Comparison of ENCODE assay signal across 19 cellular contexts in genomic region chr1:37593726-37594125, GRCh38. TPM values are rescaled to one million over a fixed set of nuclear protein-coding genes. Genes with fewer than 3 reads are reported as not detected.
A peak's percentile ranks its signal among the peaks of the same experiment; 100 is the strongest.
DNase-seq lines count a peak whose midpoint lies in the region; ATAC-seq and TF ChIP-seq lines count a peak whose summit lies in the region.
"Had no signal": no experiment of that assay in that cellular context is flagged by ENCODE, and none has a peak within 500 bp of the region (broad histone marks: within the 10 kb centered on the region; RNA-seq: fewer than 3 reads in every experiment).

No MANE protein-coding gene starts in this region.

- peaks cover 3% of the 10 kb centered on the region for H3K27me3 Mint-ChIP-seq in activated CD4-positive, alpha-beta memory T cell treated with anti-CD3 and anti-CD28 coated beads, Interleukin-2, amount 10 ng/mL, durations not matched to agents 7 days and 5 days
- H3K27me3 Mint-ChIP-seq in naive thymus-derived CD4-positive, alpha-beta T cell: peaks cover 0 to 6% (median 0%) of the 10 kb centered on the region in 5 donors
- H3K27me3 Mint-ChIP-seq: central memory CD8-positive, alpha-beta T cell had no signal

- H3K4me3 ChIP-seq in SK-N-SH (ENCODE audit: low read depth in 2 of 2, low read length in 1 of 2) (peak overlapping the region in 1 of 2 experiments; percentile 12; a peak in 1 of 4 replicates), HEK293 (ENCODE audit: low read depth, low read length) (no peak overlapping the region), tibial artery (no peak overlapping the region)
- no peak overlapping the region for H3K4me3 ChIP-seq in naive thymus-derived CD4-positive, alpha-beta T cell (ENCODE audit: low read length)
- H3K4me3 ChIP-seq: SJCRH30 had no signal

- CTCF ChIA-PET in SK-N-SH (lab: Yijun Ruan, JAX): interaction anchor here (0.8 to 1.3 kb wide), 4 partner anchors 9 to 89 kb away, joined by 3 read pairs; no protein-coding TSS in a partner anchor
- CTCF ChIA-PET in HEK293 (lab: Yijun Ruan, JAX): interaction anchor here (1.8 kb wide), 1 partner anchor 10 kb away, joined by 7 read pairs; no protein-coding TSS in a partner anchor
- CTCF ChIA-PET in activated CD4-positive, alpha-beta memory T cell treated with anti-CD3 and anti-CD28 coated beads, Interleukin-2, amount 10 ng/mL, durations not matched to agents 7 days and 5 days (lab: Charles Lee): interaction anchor here (1.0 to 1.1 kb wide), 3 partner anchors 9 to 21 kb away, joined by 3 to 6 read pairs (median 3); no protein-coding TSS in a partner anchor
- CTCF ChIA-PET in naive thymus-derived CD4-positive, alpha-beta T cell (lab: Charles Lee): no interaction called here

- peaks cover 47% of the 10 kb centered on the region for H3K79me2 ChIP-seq in SK-N-SH (ENCODE audit: insufficient read depth)

- DNase-seq in SK-N-SH: no peak
- DNase-seq in activated CD4-positive, alpha-beta memory T cell treated with anti-CD3 and anti-CD28 coated beads, Interleukin-2, amount 10 ng/mL, durations not matched to agents 7 days and 5 days: no peak
- DNase-seq in naive thymus-derived CD4-positive, alpha-beta T cell: no peak
- no peak for DNase-seq in tibial artery
- DNase-seq: activated effector memory CD4-positive, alpha-beta T cell treated with anti-CD3 and anti-CD28 coated beads, Interleukin-2, amount 50 U/mL, for 16 hours; DMS 273 treated with DMSO at 0.1 percent for 48 hours; heart left ventricle; NCI-H1694 treated with DMSO at 0.1 percent for 48 hours; NCI-H69; SJCRH30; spleen; WERI-Rb-1 had no signal

- no peaks in the 10 kb centered on the region for H3K9me2 ChIP-seq in SK-N-SH

- H2AFZ ChIP-seq in SK-N-SH (ENCODE audit: low read depth): no peak overlapping the region

- peaks cover 46% of the 10 kb centered on the region for H3K4me1 Mint-ChIP-seq in activated CD4-positive, alpha-beta memory T cell treated with anti-CD3 and anti-CD28 coated beads, Interleukin-2, amount 10 ng/mL, durations not matched to agents 7 days and 5 days
- peaks cover 17 to 43% (median 35%) of the 10 kb centered on the region in 7 donors for H3K4me1 Mint-ChIP-seq in naive thymus-derived CD4-positive, alpha-beta T cell

- peaks cover 10 to 20% of the 10 kb centered on the region in 2 experiments; a peak in 3 of 4 replicates for H3K4me1 ChIP-seq in SK-N-SH (ENCODE audit: control insufficient read depth in 1 of 2, insufficient read depth in 2 of 2, low read depth in 1 of 2, low read length in 1 of 2)
- peaks cover 5% of the 10 kb centered on the region; the same call in 1 of the 2 replicates for H3K4me1 ChIP-seq in HEK293 (ENCODE audit: control insufficient read depth, insufficient read depth, low read length)
- peaks cover 12 to 22% of the 10 kb centered on the region in 2 donors for H3K4me1 ChIP-seq in naive thymus-derived CD4-positive, alpha-beta T cell (ENCODE audit: control insufficient read depth in 2 of 2, insufficient read depth in 2 of 2, low read length in 2 of 2)
- H3K4me1 ChIP-seq in tibial artery: peaks cover 0 to 28% (median 24%) of the 10 kb centered on the region in 4 donors

- no peaks in the 10 kb centered on the region for H3F3A ChIP-seq in SK-N-SH (replicated peaks; ENCODE audit: insufficient read depth)

- no peak overlapping the region for H3K27ac Mint-ChIP-seq in activated CD4-positive, alpha-beta memory T cell treated with anti-CD3 and anti-CD28 coated beads, Interleukin-2, amount 10 ng/mL, durations not matched to agents 7 days and 5 days
- peak overlapping the region in 1 of 9 donors; percentile 29 for H3K27ac Mint-ChIP-seq in naive thymus-derived CD4-positive, alpha-beta T cell

- no peaks in the 10 kb centered on the region for H3K9me3 Mint-ChIP-seq in activated CD4-positive, alpha-beta memory T cell treated with anti-CD3 and anti-CD28 coated beads, Interleukin-2, amount 10 ng/mL, durations not matched to agents 7 days and 5 days
- H3K9me3 Mint-ChIP-seq in naive thymus-derived CD4-positive, alpha-beta T cell: no peaks in the 10 kb centered on the region
- H3K9me3 Mint-ChIP-seq: central memory CD8-positive, alpha-beta T cell had no signal

- no peaks in the 10 kb centered on the region for H3K9me3 ChIP-seq in SK-N-SH
- H3K9me3 ChIP-seq in HEK293 (ENCODE audit: control insufficient read depth, insufficient read depth, low read depth, low read length): no peaks in the 10 kb centered on the region
- H3K9me3 ChIP-seq in naive thymus-derived CD4-positive, alpha-beta T cell (ENCODE audit: control insufficient read depth in 2 of 3, low read length in 3 of 3): no peaks in the 10 kb centered on the region
- no peaks in the 10 kb centered on the region for H3K9me3 ChIP-seq in tibial artery
- H3K9me3 ChIP-seq: heart left ventricle, SJCRH30, spleen had no signal

- POLR2A ChIA-PET in SK-N-SH (lab: Yijun Ruan, JAX): interaction anchor here (0.8 kb wide), 1 partner anchor 9 kb away, joined by 3 read pairs; no protein-coding TSS in a partner anchor
- POLR2A ChIA-PET in HEK293 (lab: Yijun Ruan, JAX): interaction anchor here (1.6 kb wide), 1 partner anchor 89 kb away, joined by 3 read pairs; no protein-coding TSS in a partner anchor
- POLR2A ChIA-PET in activated CD4-positive, alpha-beta memory T cell treated with anti-CD3 and anti-CD28 coated beads, Interleukin-2, amount 10 ng/mL, durations not matched to agents 7 days and 5 days (lab: Charles Lee): interaction anchor here (0.8 to 3.1 kb wide), 4 partner anchors 19 to 117 kb away, joined by 3 to 10 read pairs (median 3); no protein-coding TSS in a partner anchor
- POLR2A ChIA-PET in naive thymus-derived CD4-positive, alpha-beta T cell (lab: Charles Lee): interaction anchor here (0.6 to 1.0 kb wide), 3 partner anchors 24 to 214 kb away, joined by 3 to 4 read pairs (median 3); partner anchors contain the start of genes C1orf122 and YRDC

- peaks cover 37% of the 10 kb centered on the region for H3K36me3 Mint-ChIP-seq in activated CD4-positive, alpha-beta memory T cell treated with anti-CD3 and anti-CD28 coated beads, Interleukin-2, amount 10 ng/mL, durations not matched to agents 7 days and 5 days (ENCODE audit: low read depth)
- H3K36me3 Mint-ChIP-seq in naive thymus-derived CD4-positive, alpha-beta T cell: peaks cover 4 to 18% (median 9%) of the 10 kb centered on the region in 5 donors

- no peak overlapping the region for H3K9ac ChIP-seq in SK-N-SH

- intact Hi-C loops in naive thymus-derived CD4-positive, alpha-beta T cell (cut with micrococcal nuclease): loop anchor here (2.0 to 10.0 kb wide), 3 partner anchors 79 to 1129 kb away; partner anchors contain the start of genes MEAF6 (in 1 of the 2) and MRPS15 (in 1 of the 2)
- intact Hi-C loops in tibial artery (cut with DNase I; ENCODE audit: low total_unique reads): loop anchor here (2.0 to 10.0 kb wide), 2 partner anchors 79 to 97 kb away; partner anchors contain the start of gene MEAF6

- H3K4me2 ChIP-seq in SK-N-SH: peak overlapping the region; percentile 99

- no peak for TF ChIP-seq EP300 in SK-N-SH (IDR thresholded peaks at IDR 0.05; ENCODE audit: borderline replicate concordance in 1 of 2, low read depth in 1 of 2, low read length in 1 of 2)

- H3K27ac ChIP-seq in SK-N-SH (ENCODE audit: low read depth in 2 of 2, low read length in 1 of 2) (no peak overlapping the region), HEK293 (ENCODE audit: extremely low read depth, low read depth, low read length) (no peak overlapping the region), tibial artery (no peak overlapping the region)
- H3K27ac ChIP-seq in naive thymus-derived CD4-positive, alpha-beta T cell (ENCODE audit: low read depth, low read length): no peak overlapping the region
- H3K27ac ChIP-seq: 22Rv1, heart left ventricle, SJCRH30, WERI-Rb-1 had no signal

- H3K4me3 Mint-ChIP-seq in activated CD4-positive, alpha-beta memory T cell treated with anti-CD3 and anti-CD28 coated beads, Interleukin-2, amount 10 ng/mL, durations not matched to agents 7 days and 5 days: peak overlapping the region; percentile 3
- peak overlapping the region in 9 of 10 donors; percentile 12 to 99 (median 34) for H3K4me3 Mint-ChIP-seq in naive thymus-derived CD4-positive, alpha-beta T cell
- H3K4me3 Mint-ChIP-seq: central memory CD8-positive, alpha-beta T cell had no signal

- no peak for ATAC-seq in SK-N-SH treated with all-trans-retinoic acid at 6 μM for 48 hours
- no peak for ATAC-seq in naive thymus-derived CD4-positive, alpha-beta T cell
- no peak for ATAC-seq in GM21447 (IDR thresholded peaks at IDR 0.05; ENCODE audit: unreplicated experiment)
- ATAC-seq in GM18867 (IDR thresholded peaks at IDR 0.05; ENCODE audit: unreplicated experiment): no peak
- ATAC-seq: heart left ventricle had no signal

- H3K27me3 ChIP-seq in SK-N-SH (ENCODE audit: insufficient read depth): no peaks in the 10 kb centered on the region
- H3K27me3 ChIP-seq in naive thymus-derived CD4-positive, alpha-beta T cell (ENCODE audit: control insufficient read depth in 2 of 2, insufficient read depth in 2 of 2, low read length in 2 of 2): no peaks in the 10 kb centered on the region
- no peaks in the 10 kb centered on the region for H3K27me3 ChIP-seq in tibial artery
- H3K27me3 ChIP-seq: heart left ventricle, SJCRH30, spleen had no signal

- H3K36me3 ChIP-seq in SK-N-SH (replicated peaks in 1 of 2; ENCODE audit: control insufficient read depth in 1 of 2, insufficient read depth in 2 of 2, low read length in 1 of 2) (peaks cover 31 to 43% of the 10 kb centered on the region in 2 experiments), HEK293 (ENCODE audit: control insufficient read depth in 2 of 2, insufficient read depth in 1 of 2, low read length in 2 of 2) (peaks cover 20 to 51% of the 10 kb centered on the region in 2 experiments), tibial artery (peaks cover 30 to 45% (median 41%) of the 10 kb centered on the region in 3 donors)
- H3K36me3 ChIP-seq in naive thymus-derived CD4-positive, alpha-beta T cell (ENCODE audit: control insufficient read depth in 2 of 3, insufficient read depth in 3 of 3, low read length in 3 of 3): peaks cover 0 to 34% (median 13%) of the 10 kb centered on the region in 3 experiments

- no peak for TF ChIP-seq RAD21 in SK-N-SH (IDR thresholded peaks at IDR 0.05; ENCODE audit: low read length)

- 97% methylated on average over 6 of the region's 6 CpGs for WGBS in SK-N-SH (ENCODE audit: low lambda C conversion rate)

- TF ChIP-seq CTCF in SK-N-SH (IDR thresholded peaks at IDR 0.05): no peak
- TF ChIP-seq CTCF in HEK293 (tag by site-specific recombination; IDR thresholded peaks at IDR 0.05): no peak
- TF ChIP-seq CTCF in tibial artery (IDR thresholded peaks at IDR 0.05): no peak

- peaks cover 8% of the 10 kb centered on the region for H4K20me1 ChIP-seq in SK-N-SH (ENCODE audit: insufficient read depth)

RNA-seq across cellular contexts. Expression of gene GNL2, which starts 2.0 kb away (rescaled TPM):
- 37.6 and 43.7 TPM in 2 replicates for polyA plus RNA-seq in SK-N-SH (2012; rRNA removed)
- polyA plus RNA-seq in SK-N-SH (2012; cell fraction: cytosol; rRNA removed): 36.9 and 49.6 TPM in 2 replicates
- 53.7 and 98.1 TPM in 2 replicates for polyA plus RNA-seq in SK-N-SH (2012; cell fraction: nucleus; rRNA removed)
- 10 to 100 TPM; 50.6 to 52.8 TPM for total RNA-seq in activated CD4-positive, alpha-beta memory T cell treated with anti-CD3 and anti-CD28 coated beads, Interleukin-2, amount 10 ng/mL, durations not matched to agents 7 days and 5 days
- total RNA-seq in naive thymus-derived CD4-positive, alpha-beta T cell: 10 to 100 TPM; 33.3 to 60.9 (median 56.0) TPM
- 10 to 100 TPM; 41.7 to 66.7 TPM for polyA plus RNA-seq in naive thymus-derived CD4-positive, alpha-beta T cell

RNA-seq across cellular contexts. Expression of gene DNALI1, which starts 37.0 kb away (rescaled TPM):
- polyA plus RNA-seq in SK-N-SH (2012; rRNA removed): 16.5 and 17.4 TPM in 2 replicates
- 10.6 and 16.6 TPM in 2 replicates for polyA plus RNA-seq in SK-N-SH (2012; cell fraction: cytosol; rRNA removed)
- 53.6 and 54.0 TPM in 2 replicates for polyA plus RNA-seq in SK-N-SH (2012; cell fraction: nucleus; rRNA removed)
- total RNA-seq in activated CD4-positive, alpha-beta memory T cell treated with anti-CD3 and anti-CD28 coated beads, Interleukin-2, amount 10 ng/mL, durations not matched to agents 7 days and 5 days: under 1 TPM; 0.13 to 0.18 TPM
- under 1 TPM in 3 of 5 experiments, not detected in 2; 0.11 to 0.50 (median 0.24) TPM for total RNA-seq in naive thymus-derived CD4-positive, alpha-beta T cell
- polyA plus RNA-seq in naive thymus-derived CD4-positive, alpha-beta T cell: not detected

RNA-seq across cellular contexts. Expression of gene SNIP1, which starts 39.6 kb away (rescaled TPM):
- 8.4 and 10.2 TPM in 2 replicates for polyA plus RNA-seq in SK-N-SH (2012; rRNA removed)
- 7.8 and 8.2 TPM in 2 replicates for polyA plus RNA-seq in SK-N-SH (2012; cell fraction: cytosol; rRNA removed)
- polyA plus RNA-seq in SK-N-SH (2012; cell fraction: nucleus; rRNA removed): 17.1 and 23.1 TPM in 2 replicates
- 10 to 100 TPM; 24.2 to 25.9 TPM for total RNA-seq in activated CD4-positive, alpha-beta memory T cell treated with anti-CD3 and anti-CD28 coated beads, Interleukin-2, amount 10 ng/mL, durations not matched to agents 7 days and 5 days
- 10 to 100 TPM; 27.8 to 53.6 (median 36.7) TPM for total RNA-seq in naive thymus-derived CD4-positive, alpha-beta T cell
- polyA plus RNA-seq in naive thymus-derived CD4-positive, alpha-beta T cell: 1 to 10 TPM; 5.2 to 5.5 TPM

RNA-seq across cellular contexts. Expression of gene RSPO1, which starts 41.0 kb away (rescaled TPM):
- polyA plus RNA-seq in SK-N-SH (2012; rRNA removed): 0.03 TPM in 1 of 2 replicates, not detected in the other
- polyA plus RNA-seq in SK-N-SH (2012; cell fraction: cytosol; rRNA removed): not detected in 2 replicates
- polyA plus RNA-seq in SK-N-SH (2012; cell fraction: nucleus; rRNA removed): 0.02 and 0.06 TPM in 2 replicates
- not detected for total RNA-seq in activated CD4-positive, alpha-beta memory T cell treated with anti-CD3 and anti-CD28 coated beads, Interleukin-2, amount 10 ng/mL, durations not matched to agents 7 days and 5 days
- not detected for total RNA-seq in naive thymus-derived CD4-positive, alpha-beta T cell
- polyA plus RNA-seq in naive thymus-derived CD4-positive, alpha-beta T cell: not detected
- total RNA-seq: SJCRH30, temporal lobe had no signal
- polyA plus RNA-seq: heart left ventricle had no signal
